12 cellular contexts compared by ENCODE assay signal in the genomic region with DNA sequence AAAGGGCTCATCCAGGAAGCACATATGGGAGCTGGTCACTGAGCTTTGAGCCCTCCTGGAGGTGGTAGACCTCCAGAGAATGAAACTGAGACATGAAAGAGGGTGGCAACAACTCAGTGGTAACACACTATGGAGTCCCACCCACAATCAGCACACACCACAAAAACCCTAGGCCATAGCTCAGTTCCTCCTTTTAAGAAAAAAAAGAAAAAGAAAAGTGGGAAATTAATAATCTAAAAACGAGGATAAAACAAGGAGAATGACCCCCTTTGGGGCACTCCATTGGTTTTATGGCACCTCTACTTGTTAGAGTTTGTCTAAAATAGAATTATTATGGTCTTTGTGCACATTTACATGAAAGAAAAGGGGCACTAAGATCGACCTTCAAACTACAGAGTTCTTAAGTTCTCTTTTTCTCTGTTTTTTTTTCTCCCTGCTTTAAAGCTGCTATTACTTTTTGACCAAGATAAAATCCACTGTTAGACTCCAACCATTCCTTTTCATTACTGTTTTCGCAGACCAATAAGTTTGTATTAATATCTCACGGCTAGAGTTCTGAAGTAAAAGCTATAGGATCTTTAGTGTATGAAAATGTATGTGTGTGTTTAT. TPM values are rescaled to one million over a fixed set of nuclear protein-coding genes. Genes with fewer than 3 reads are reported as not detected.
DNase-seq lines count a peak whose midpoint lies in the region; ATAC-seq, FAIRE-seq and TF ChIP-seq lines count a peak whose summit lies in the region.
"Had no signal": no experiment of that assay in that cellular context is flagged by ENCODE, and none has a peak within 500 bp of the region (broad histone marks: within the 10 kb centered on the region; RNA-seq: fewer than 3 reads in every experiment).

No MANE protein-coding gene starts in this region.

- H3K4me1 ChIP-seq in MM.1S (ENCODE audit: low read length), result peaks cover 14% of the 10 kb centered on the region
- H3K4me1 ChIP-seq: SJSA1 had no signal

- no peaks in the 10 kb centered on the region for H3K4me1 Mint-ChIP-seq in osteocyte (ENCODE audit: unreplicated experiment)

- H3K4me3 ChIP-seq in GM12864 (ENCODE audit: low read depth, low read length), result no peak overlapping the region
- H3K4me3 ChIP-seq in MM.1S (ENCODE audit: low read length), result peak overlapping the region; percentile 33
- H3K4me3 ChIP-seq: SJSA1 had no signal

- peaks cover 17% of the 10 kb centered on the region for H3F3A ChIP-seq in MM.1S (ENCODE audit: insufficient read depth, low read length)

- H3K36me3 ChIP-seq in MM.1S (replicated peaks; ENCODE audit: insufficient read depth, low read length), result no peaks in the 10 kb centered on the region
- H3K36me3 ChIP-seq: SJSA1 had no signal

- H3K27ac ChIP-seq in MM.1S (ENCODE audit: low read length), result peak overlapping the region; percentile 75
- H3K27ac ChIP-seq: SJSA1 had no signal

- FAIRE-seq in H54 (lab: Jason Lieb, UNC), result no peak

- no peaks in the 10 kb centered on the region for H4K20me1 ChIP-seq in MM.1S (ENCODE audit: insufficient read depth, low read length)

- TF ChIP-seq CTCF in GM12864 (IDR thresholded peaks at IDR 0.05; ENCODE audit: low read depth, low read length, missing control alignments) (no peak), MM.1S (IDR thresholded peaks at IDR 0.05; ENCODE audit: low read length) (no peak), osteocyte (IDR thresholded peaks at IDR 0.05) (no peak)

- peaks cover 2% of the 10 kb centered on the region for H3K36me3 Mint-ChIP-seq in osteocyte (ENCODE audit: unreplicated experiment)

- peak; percentile 77 for DNase-seq in GM12864 (ENCODE audit: low read depth)
- peak; percentile 86 for DNase-seq in MM.1S
- no peak for DNase-seq in epidermal melanocyte (ENCODE audit: insufficient read length, low spot score)
- no peak for DNase-seq in H54 (ENCODE audit: insufficient read length, low spot score)
- DNase-seq in osteocyte (ENCODE audit: extremely low spot score, unreplicated experiment), result no peak
- no peak for DNase-seq in hepatic stellate cell (ENCODE audit: low spot score)
- DNase-seq: naive thymus-derived CD8-positive, alpha-beta T cell; NCI-H1930; stimulated activated CD4-positive, alpha-beta T cell treated with anti-CD3 and anti-CD28 coated beads, Interleukin-4, amount 100 ng/mL, for 4 hours had no signal

- peaks cover 4% of the 10 kb centered on the region for H3K9me3 Mint-ChIP-seq in osteocyte (ENCODE audit: unreplicated experiment)

- H3K9me2 ChIP-seq in MM.1S (replicated peaks; ENCODE audit: insufficient read depth, low read length), result no peaks in the 10 kb centered on the region

- H3K27me3 Mint-ChIP-seq in osteocyte (ENCODE audit: unreplicated experiment), result peaks cover 3% of the 10 kb centered on the region

- H3K4me3 Mint-ChIP-seq in osteocyte (ENCODE audit: unreplicated experiment), result no peak overlapping the region

- peak; percentile 100 for ATAC-seq in GM19351 (IDR thresholded peaks at IDR 0.05; ENCODE audit: unreplicated experiment)
- ATAC-seq in HG02885 (IDR thresholded peaks at IDR 0.05; ENCODE audit: poor library complexity, unreplicated experiment), result peak; percentile 100
- ATAC-seq: naive thymus-derived CD8-positive, alpha-beta T cell had no signal

- H3K27ac Mint-ChIP-seq in osteocyte (ENCODE audit: unreplicated experiment), result no peak overlapping the region

- no peak for TF ChIP-seq POLR2A in H54 (IDR thresholded peaks at IDR 0.05; ENCODE audit: low read depth, low read length)

- H3K9ac ChIP-seq in MM.1S (ENCODE audit: low read length), result peak overlapping the region; percentile 28

- peak overlapping the region; percentile 39 for H2AFZ ChIP-seq in MM.1S (ENCODE audit: low read length)

- H3K9me3 ChIP-seq in MM.1S (replicated peaks; ENCODE audit: insufficient read depth, low read length), result no peaks in the 10 kb centered on the region
- H3K9me3 ChIP-seq: SJSA1 had no signal

- peak overlapping the region; percentile 68 for H3K4me2 ChIP-seq in MM.1S (ENCODE audit: low read depth, low read length)

- no peaks in the 10 kb centered on the region for H3K79me2 ChIP-seq in MM.1S (ENCODE audit: low read length)

- H3K27me3 ChIP-seq in MM.1S (replicated peaks; ENCODE audit: insufficient read depth, low read length), result no peaks in the 10 kb centered on the region
- H3K27me3 ChIP-seq: SJSA1 had no signal

RNA-seq across cellular contexts. Expression of gene ZBTB20, which starts 40.2 kb away (rescaled TPM):
- total RNA-seq in osteocyte, result 19.1 and 23.3 TPM in 2 replicates

Comparison
In these comparisons a context has a peak if more than half of its experiments do, and no peak if none do; other contexts are left out.
1. DNase-seq: peak in GM12864 (single experiment) and MM.1S (single experiment); none in epidermal melanocyte (single experiment), H54 (single experiment), osteocyte (single experiment) and hepatic stellate cell (single experiment).